ENCODE assay signal across 1 cellular context in the genomic region with DNA sequence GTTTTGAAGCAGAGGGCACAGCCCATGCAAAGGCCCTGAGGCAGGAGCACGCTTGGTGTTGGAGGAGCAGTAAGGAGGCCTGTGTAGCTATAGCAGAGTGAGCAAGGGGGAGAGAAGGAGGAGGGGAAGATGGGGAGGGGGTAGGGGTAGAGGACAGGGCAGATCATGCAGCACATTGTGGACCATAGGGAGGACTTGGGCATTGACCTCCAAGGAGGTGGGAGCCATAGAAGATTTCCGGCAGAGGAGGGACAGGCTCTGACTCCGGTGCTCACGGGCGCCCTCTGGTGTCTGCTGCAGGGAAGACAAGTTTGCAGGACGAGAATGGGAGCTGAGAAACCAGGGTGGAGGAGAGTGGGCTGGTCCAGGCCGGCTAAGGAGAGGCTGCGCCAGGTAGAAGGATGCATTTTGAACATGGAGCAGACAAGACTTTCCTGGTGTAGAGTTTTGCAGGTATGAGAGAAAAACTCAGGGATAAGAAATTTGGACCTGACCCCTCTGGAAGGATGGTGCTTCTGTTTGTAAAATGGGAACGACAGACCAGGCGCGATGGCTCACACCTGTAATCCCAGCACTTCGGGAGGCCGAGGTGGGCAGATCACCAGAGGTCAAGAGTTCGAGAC.
TF ChIP-seq lines count a peak whose summit lies in the region.

No MANE protein-coding gene starts in this region.

TF ChIP-seq in HEK293, 187 proteins besides CTCF, POLR2A, EP300 and RAD21 (continued from another document):
- TF ChIP-seq, protein P1, sequence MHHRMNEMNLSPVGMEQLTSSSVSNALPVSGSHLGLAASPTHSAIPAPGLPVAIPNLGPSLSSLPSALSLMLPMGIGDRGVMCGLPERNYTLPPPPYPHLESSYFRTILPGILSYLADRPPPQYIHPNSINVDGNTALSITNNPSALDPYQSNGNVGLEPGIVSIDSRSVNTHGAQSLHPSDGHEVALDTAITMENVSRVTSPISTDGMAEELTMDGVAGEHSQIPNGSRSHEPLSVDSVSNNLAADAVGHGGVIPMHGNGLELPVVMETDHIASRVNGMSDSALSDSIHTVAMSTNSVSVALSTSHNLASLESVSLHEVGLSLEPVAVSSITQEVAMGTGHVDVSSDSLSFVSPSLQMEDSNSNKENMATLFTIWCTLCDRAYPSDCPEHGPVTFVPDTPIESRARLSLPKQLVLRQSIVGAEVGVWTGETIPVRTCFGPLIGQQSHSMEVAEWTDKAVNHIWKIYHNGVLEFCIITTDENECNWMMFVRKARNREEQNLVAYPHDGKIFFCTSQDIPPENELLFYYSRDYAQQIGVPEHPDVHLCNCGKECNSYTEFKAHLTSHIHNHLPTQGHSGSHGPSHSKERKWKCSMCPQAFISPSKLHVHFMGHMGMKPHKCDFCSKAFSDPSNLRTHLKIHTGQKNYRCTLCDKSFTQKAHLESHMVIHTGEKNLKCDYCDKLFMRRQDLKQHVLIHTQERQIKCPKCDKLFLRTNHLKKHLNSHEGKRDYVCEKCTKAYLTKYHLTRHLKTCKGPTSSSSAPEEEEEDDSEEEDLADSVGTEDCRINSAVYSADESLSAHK (tag by site-specific recombination; IDR thresholded peaks at IDR 0.05), result no peak
- TF ChIP-seq ZXDB (tag by site-specific recombination; IDR thresholded peaks at IDR 0.05) (peak; percentile 17; the same call in 1 of the 2 replicates), ZNF16 (tag by site-specific recombination; IDR thresholded peaks at IDR 0.05; ENCODE audit: low read depth) (peak; percentile 99), EGR2 (tag by site-specific recombination; IDR thresholded peaks at IDR 0.05; ENCODE audit: low read depth) (0 out of 2 replicates have a peak, but pooled peaks have one; percentile 11), ZEB2 (tag by site-specific recombination; IDR thresholded peaks at IDR 0.05) (0 out of 2 replicates have a peak, but pooled peaks have one; percentile 18), ZFP69B (tag by site-specific recombination; IDR thresholded peaks at IDR 0.05) (0 out of 2 replicates have a peak, but pooled peaks have one; percentile 22), ZNF76 (tag by site-specific recombination; IDR thresholded peaks at IDR 0.05; ENCODE audit: borderline replicate concordance, low read depth) (peak; percentile 38; the same call in 1 of the 2 replicates), ZNF623 (tag by site-specific recombination; IDR thresholded peaks at IDR 0.05) (peak; percentile 99), IKZF3 (tag by site-specific recombination; IDR thresholded peaks at IDR 0.05) (no peak), ZNF335 (tag by site-specific recombination; conservative IDR thresholded peaks at IDR 0.05) (peak; percentile 45), SP3 (tag by site-specific recombination; IDR thresholded peaks at IDR 0.05) (peak; percentile 42), SP2 (tag by site-specific recombination; IDR thresholded peaks at IDR 0.05) (0 out of 2 replicates have a peak, but pooled peaks have one; percentile 18), ZNF654 (tag by site-specific recombination; IDR thresholded peaks at IDR 0.05; ENCODE audit: low read depth) (peak; percentile 52), ZNF174 (tag by site-specific recombination; IDR thresholded peaks at IDR 0.05) (no peak), ZNF121 (tag by site-specific recombination; IDR thresholded peaks at IDR 0.05) (no peak)
- TF ChIP-seq, protein P2, sequence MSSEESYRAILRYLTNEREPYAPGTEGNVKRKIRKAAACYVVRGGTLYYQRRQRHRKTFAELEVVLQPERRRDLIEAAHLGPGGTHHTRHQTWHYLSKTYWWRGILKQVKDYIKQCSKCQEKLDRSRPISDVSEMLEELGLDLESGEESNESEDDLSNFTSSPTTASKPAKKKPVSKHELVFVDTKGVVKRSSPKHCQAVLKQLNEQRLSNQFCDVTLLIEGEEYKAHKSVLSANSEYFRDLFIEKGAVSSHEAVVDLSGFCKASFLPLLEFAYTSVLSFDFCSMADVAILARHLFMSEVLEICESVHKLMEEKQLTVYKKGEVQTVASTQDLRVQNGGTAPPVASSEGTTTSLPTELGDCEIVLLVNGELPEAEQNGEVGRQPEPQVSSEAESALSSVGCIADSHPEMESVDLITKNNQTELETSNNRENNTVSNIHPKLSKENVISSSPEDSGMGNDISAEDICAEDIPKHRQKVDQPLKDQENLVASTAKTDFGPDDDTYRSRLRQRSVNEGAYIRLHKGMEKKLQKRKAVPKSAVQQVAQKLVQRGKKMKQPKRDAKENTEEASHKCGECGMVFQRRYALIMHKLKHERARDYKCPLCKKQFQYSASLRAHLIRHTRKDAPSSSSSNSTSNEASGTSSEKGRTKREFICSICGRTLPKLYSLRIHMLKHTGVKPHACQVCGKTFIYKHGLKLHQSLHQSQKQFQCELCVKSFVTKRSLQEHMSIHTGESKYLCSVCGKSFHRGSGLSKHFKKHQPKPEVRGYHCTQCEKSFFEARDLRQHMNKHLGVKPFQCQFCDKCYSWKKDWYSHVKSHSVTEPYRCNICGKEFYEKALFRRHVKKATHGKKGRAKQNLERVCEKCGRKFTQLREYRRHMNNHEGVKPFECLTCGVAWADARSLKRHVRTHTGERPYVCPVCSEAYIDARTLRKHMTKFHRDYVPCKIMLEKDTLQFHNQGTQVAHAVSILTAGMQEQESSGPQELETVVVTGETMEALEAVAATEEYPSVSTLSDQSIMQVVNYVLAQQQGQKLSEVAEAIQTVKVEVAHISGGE (tag by site-specific recombination; conservative IDR thresholded peaks at IDR 0.05; ENCODE audit: low read depth), result 0 out of 2 replicates have a peak, but pooled peaks have one; percentile 19
- TF ChIP-seq, protein P3, sequence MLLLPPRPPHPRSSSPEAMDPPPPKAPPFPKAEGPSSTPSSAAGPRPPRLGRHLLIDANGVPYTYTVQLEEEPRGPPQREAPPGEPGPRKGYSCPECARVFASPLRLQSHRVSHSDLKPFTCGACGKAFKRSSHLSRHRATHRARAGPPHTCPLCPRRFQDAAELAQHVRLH (tag by site-specific recombination; IDR thresholded peaks at IDR 0.05), result peak; percentile 83
